In the genomic region with DNA sequence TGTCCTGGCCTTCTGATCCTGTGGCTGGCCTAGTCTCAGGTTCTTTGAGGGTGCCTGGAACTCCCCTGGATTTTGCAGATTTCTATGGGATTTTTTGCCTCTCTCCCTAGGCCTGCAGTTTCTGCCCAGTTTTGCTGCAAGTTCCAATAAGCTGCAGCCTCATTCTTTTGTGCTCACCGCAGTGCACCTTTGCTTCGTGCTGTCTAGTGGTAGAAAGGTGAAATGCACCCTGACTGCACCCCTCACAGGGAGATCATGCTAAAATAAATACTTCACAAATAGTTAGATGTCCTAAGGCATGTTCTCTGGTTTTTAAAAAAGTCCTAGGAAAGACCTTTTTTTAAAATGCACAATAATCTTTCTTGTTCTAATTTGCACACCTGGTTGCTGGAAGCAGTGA, we compare ENCODE assay signal across 2 cellular contexts.
TF ChIP-seq lines count a peak whose summit lies in the region.

No MANE protein-coding gene starts in this region.

TF ChIP-seq in HEK293T, 16 proteins besides CTCF, POLR2A, EP300 and RAD21 (continued from another document):
- no peak for TF ChIP-seq FOXK2 (IDR thresholded peaks at IDR 0.05)
- TF ChIP-seq BHLHE40 (IDR thresholded peaks at IDR 0.05; ENCODE audit: borderline replicate concordance): no peak
- no peak for TF ChIP-seq SP1 (IDR thresholded peaks at IDR 0.05)

TF ChIP-seq in WTC11, 78 proteins besides CTCF, POLR2A, EP300 and RAD21 (continued from another document):
- TF ChIP-seq ATF1 (CRISPR knock-in tag; IDR thresholded peaks at IDR 0.05) (no peak), JAZF1 (CRISPR knock-in tag; IDR thresholded peaks at IDR 0.05) (no peak), FOXK1 (CRISPR knock-in tag; IDR thresholded peaks at IDR 0.05) (no peak), ZNF219 (CRISPR knock-in tag; IDR thresholded peaks at IDR 0.05; ENCODE audit: borderline replicate concordance) (no peak), ZNF416 (CRISPR knock-in tag; IDR thresholded peaks at IDR 0.05) (no peak)
- TF ChIP-seq, protein P1, sequence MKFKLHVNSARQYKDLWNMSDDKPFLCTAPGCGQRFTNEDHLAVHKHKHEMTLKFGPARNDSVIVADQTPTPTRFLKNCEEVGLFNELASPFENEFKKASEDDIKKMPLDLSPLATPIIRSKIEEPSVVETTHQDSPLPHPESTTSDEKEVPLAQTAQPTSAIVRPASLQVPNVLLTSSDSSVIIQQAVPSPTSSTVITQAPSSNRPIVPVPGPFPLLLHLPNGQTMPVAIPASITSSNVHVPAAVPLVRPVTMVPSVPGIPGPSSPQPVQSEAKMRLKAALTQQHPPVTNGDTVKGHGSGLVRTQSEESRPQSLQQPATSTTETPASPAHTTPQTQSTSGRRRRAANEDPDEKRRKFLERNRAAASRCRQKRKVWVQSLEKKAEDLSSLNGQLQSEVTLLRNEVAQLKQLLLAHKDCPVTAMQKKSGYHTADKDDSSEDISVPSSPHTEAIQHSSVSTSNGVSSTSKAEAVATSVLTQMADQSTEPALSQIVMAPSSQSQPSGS (CRISPR knock-in tag; IDR thresholded peaks at IDR 0.05; ENCODE audit: borderline replicate concordance, low read depth): no peak
- TF ChIP-seq, protein P2, sequence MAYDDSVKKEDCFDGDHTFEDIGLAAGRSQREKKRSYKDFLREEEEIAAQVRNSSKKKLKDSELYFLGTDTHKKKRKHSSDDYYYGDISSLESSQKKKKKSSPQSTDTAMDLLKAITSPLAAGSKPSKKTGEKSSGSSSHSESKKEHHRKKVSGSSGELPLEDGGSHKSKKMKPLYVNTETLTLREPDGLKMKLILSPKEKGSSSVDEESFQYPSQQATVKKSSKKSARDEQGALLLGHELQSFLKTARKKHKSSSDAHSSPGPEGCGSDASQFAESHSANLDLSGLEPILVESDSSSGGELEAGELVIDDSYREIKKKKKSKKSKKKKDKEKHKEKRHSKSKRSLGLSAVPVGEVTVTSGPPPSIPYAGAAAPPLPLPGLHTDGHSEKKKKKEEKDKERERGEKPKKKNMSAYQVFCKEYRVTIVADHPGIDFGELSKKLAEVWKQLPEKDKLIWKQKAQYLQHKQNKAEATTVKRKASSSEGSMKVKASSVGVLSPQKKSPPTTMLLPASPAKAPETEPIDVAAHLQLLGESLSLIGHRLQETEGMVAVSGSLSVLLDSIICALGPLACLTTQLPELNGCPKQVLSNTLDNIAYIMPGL (CRISPR knock-in tag; IDR thresholded peaks at IDR 0.05): no peak
- TF ChIP-seq, protein P3, sequence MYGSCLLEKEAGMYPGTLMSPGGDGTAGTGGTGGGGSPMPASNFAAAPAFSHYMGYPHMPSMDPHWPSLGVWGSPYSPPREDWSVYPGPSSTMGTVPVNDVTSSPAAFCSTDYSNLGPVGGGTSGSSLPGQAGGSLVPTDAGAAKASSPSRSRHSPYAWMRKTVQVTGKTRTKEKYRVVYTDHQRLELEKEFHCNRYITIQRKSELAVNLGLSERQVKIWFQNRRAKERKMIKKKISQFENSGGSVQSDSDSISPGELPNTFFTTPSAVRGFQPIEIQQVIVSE (CRISPR knock-in tag; IDR thresholded peaks at IDR 0.05; ENCODE audit: borderline replicate concordance): no peak
